ENCODE assay signal across 26 cellular contexts in genomic region chr3:180176059-180176458, GRCh38.
"Had no signal": no experiment of that assay in that cellular context is flagged by ENCODE, and none has a peak within 500 bp of the region (broad histone marks: within the 10 kb centered on the region; RNA-seq: fewer than 3 reads in every experiment).

No MANE protein-coding gene starts in this region.

- H3K4me3 ChIP-seq: breast epithelium, mucosa of descending colon, right atrium auricular region, testis, transverse colon, uterus had no signal

- H3K4me3 Mint-ChIP-seq: activated B cell treated with CpG ODN at 0.5 μM for 24 hours; activated CD8-positive, alpha-beta T cell treated with anti-CD3 and anti-CD28 coated beads for 36 hours; activated naive CD4-positive, alpha-beta T cell treated with anti-CD3 and anti-CD28 coated beads, Interleukin-2, amount 50 U/mL, for 24 hours; activated naive CD8-positive, alpha-beta T cell treated with anti-CD3 and anti-CD28 coated beads, Interleukin-2, amount 50 U/mL, for 24 hours; activated T-cell treated with anti-CD3 and anti-CD28 coated beads, Interleukin-2, amount 50 U/mL, for 4 hours; activated T-helper 17 cell treated with anti-CD3 and anti-CD28 coated beads, Interleukin-2, amount 50 U/mL, for 72 hours; endodermal cell; natural killer cell treated with Interleukin-12 subunit alpha and Interleukin-12 subunit beta and Interleukin-15 and Interleukin-18, amount 100 ng/mL, for 72 hours had no signal

- H3K9me3 Mint-ChIP-seq: activated CD8-positive, alpha-beta T cell treated with anti-CD3 and anti-CD28 coated beads for 36 hours; activated naive CD4-positive, alpha-beta T cell treated with anti-CD3 and anti-CD28 coated beads, Interleukin-2, amount 50 U/mL, for 24 hours; activated T-cell treated with anti-CD3 and anti-CD28 coated beads, Interleukin-2, amount 50 U/mL, for 4 hours; endodermal cell had no signal

- H3K27ac Mint-ChIP-seq: activated B cell treated with CpG ODN at 0.5 μM for 24 hours; activated CD8-positive, alpha-beta T cell treated with anti-CD3 and anti-CD28 coated beads for 36 hours; activated naive CD4-positive, alpha-beta T cell treated with anti-CD3 and anti-CD28 coated beads, Interleukin-2, amount 50 U/mL, for 24 hours; activated naive CD8-positive, alpha-beta T cell treated with anti-CD3 and anti-CD28 coated beads, Interleukin-2, amount 50 U/mL, for 24 hours; activated T-helper 17 cell treated with anti-CD3 and anti-CD28 coated beads, Interleukin-2, amount 50 U/mL, for 72 hours; endodermal cell; natural killer cell treated with Interleukin-12 subunit alpha and Interleukin-12 subunit beta and Interleukin-15 and Interleukin-18, amount 100 ng/mL, for 72 hours had no signal

- DNase-seq: activated B cell treated with CpG ODN at 0.5 μM for 24 hours; activated CD4-positive, alpha-beta T cell treated with anti-CD3 and anti-CD28 coated beads, Interleukin-2, amount 50 U/mL, for 1 hour; activated CD8-positive, alpha-beta T cell treated with anti-CD3 and anti-CD28 coated beads for 36 hours; activated gamma-delta T cell treated with Interleukin-2 at 50 U/mL for 16 hours; activated naive CD8-positive, alpha-beta T cell treated with anti-CD3 and anti-CD28 coated beads, Interleukin-2, amount 50 U/mL, for 24 hours; activated T-cell treated with anti-CD3 and anti-CD28 coated beads, Interleukin-2, amount 50 U/mL, for 4 hours; central memory CD4-positive, alpha-beta T cell; endodermal cell; foreskin fibroblast; head of caudate nucleus; hippocampal formation; left cardiac atrium; left ventricle myocardium superior; mucosa of descending colon; stimulated activated CD4-positive, alpha-beta T cell treated with anti-CD3 and anti-CD28 coated beads, Interleukin-15, amount 100 ng/mL, for 24 hours; stimulated activated CD4-positive, alpha-beta T cell treated with anti-CD3 and anti-CD28 coated beads, Interleukin-2, amount 100 ng/mL, for 24 hours; stimulated activated naive CD4-positive, alpha-beta T cell; testis; transverse colon; uterus had no signal

- H3K9me3 ChIP-seq: breast epithelium, right atrium auricular region, testis, transverse colon, uterus had no signal

- H3K4me1 ChIP-seq: breast epithelium, right atrium auricular region, testis, transverse colon, uterus had no signal

- H3K36me3 ChIP-seq: breast epithelium, right atrium auricular region, transverse colon, uterus had no signal

- H3K36me3 Mint-ChIP-seq: activated naive CD4-positive, alpha-beta T cell treated with anti-CD3 and anti-CD28 coated beads, Interleukin-2, amount 50 U/mL, for 24 hours; natural killer cell treated with Interleukin-12 subunit alpha and Interleukin-12 subunit beta and Interleukin-15 and Interleukin-18, amount 100 ng/mL, for 72 hours had no signal

- H3K27ac ChIP-seq: breast epithelium, right atrium auricular region, testis, transverse colon, uterus had no signal

- H3K4me1 Mint-ChIP-seq: activated B cell treated with CpG ODN at 0.5 μM for 24 hours; activated naive CD4-positive, alpha-beta T cell treated with anti-CD3 and anti-CD28 coated beads, Interleukin-2, amount 50 U/mL, for 24 hours; activated naive CD8-positive, alpha-beta T cell treated with anti-CD3 and anti-CD28 coated beads, Interleukin-2, amount 50 U/mL, for 24 hours; activated T-helper 17 cell treated with anti-CD3 and anti-CD28 coated beads, Interleukin-2, amount 50 U/mL, for 72 hours had no signal

- H3K27me3 Mint-ChIP-seq: activated B cell treated with CpG ODN at 0.5 μM for 24 hours; activated naive CD4-positive, alpha-beta T cell treated with anti-CD3 and anti-CD28 coated beads, Interleukin-2, amount 50 U/mL, for 24 hours; activated naive CD8-positive, alpha-beta T cell treated with anti-CD3 and anti-CD28 coated beads, Interleukin-2, amount 50 U/mL, for 24 hours; activated T-helper 17 cell treated with anti-CD3 and anti-CD28 coated beads, Interleukin-2, amount 50 U/mL, for 72 hours; natural killer cell treated with Interleukin-12 subunit alpha and Interleukin-12 subunit beta and Interleukin-15 and Interleukin-18, amount 100 ng/mL, for 72 hours had no signal

- H3K27me3 ChIP-seq: breast epithelium, right atrium auricular region, testis, transverse colon, uterus had no signal

- ATAC-seq: activated CD8-positive, alpha-beta T cell treated with anti-CD3 and anti-CD28 coated beads for 36 hours; activated naive CD8-positive, alpha-beta T cell treated with anti-CD3 and anti-CD28 coated beads, Interleukin-2, amount 50 U/mL, for 24 hours; activated T-cell treated with anti-CD3 and anti-CD28 coated beads, Interleukin-2, amount 50 U/mL, for 4 hours; activated T-helper 17 cell treated with anti-CD3 and anti-CD28 coated beads, Interleukin-2, amount 50 U/mL, for 72 hours; esophagus mucosa; left ventricle myocardium superior; mucosa of descending colon; natural killer cell treated with Interleukin-12 subunit alpha and Interleukin-12 subunit beta and Interleukin-15 and Interleukin-18, amount 100 ng/mL, for 72 hours had no signal
